ENCODE assay signal across 1 cellular context in genomic region chr9:35757527-35758275, GRCh38.
A peak's percentile ranks its signal among the peaks of the same experiment; 100 is the strongest.
TF ChIP-seq lines count a peak whose summit lies in the region.

No MANE protein-coding gene starts in this region.

TF ChIP-seq in HEK293, 187 proteins besides CTCF, POLR2A, EP300 and RAD21 (continued from another document):
- 0 out of 2 replicates have a peak, but pooled peaks have one; percentile 15 for TF ChIP-seq PRDM10 (tag by site-specific recombination; IDR thresholded peaks at IDR 0.05)
- no peak for TF ChIP-seq ZNF549 (tag by site-specific recombination; IDR thresholded peaks at IDR 0.05)
- TF ChIP-seq ZBTB44 (tag by site-specific recombination; IDR thresholded peaks at IDR 0.05), result no peak
- TF ChIP-seq ZNF600 (tag by site-specific recombination; IDR thresholded peaks at IDR 0.05), result peak; percentile 38; the same call in 1 of the 2 replicates
- TF ChIP-seq ZNF16 (tag by site-specific recombination; IDR thresholded peaks at IDR 0.05; ENCODE audit: low read depth), result no peak
- TF ChIP-seq ZNF449 (tag by site-specific recombination; IDR thresholded peaks at IDR 0.05), result no peak
- no peak for TF ChIP-seq ZNF184 (tag by site-specific recombination; IDR thresholded peaks at IDR 0.05)
- TF ChIP-seq ZNF48 (tag by site-specific recombination; IDR thresholded peaks at IDR 0.05), result no peak
- no peak for TF ChIP-seq ZFP69B (tag by site-specific recombination; IDR thresholded peaks at IDR 0.05)
- no peak for TF ChIP-seq ZNF692 (tag by site-specific recombination; IDR thresholded peaks at IDR 0.05)
- no peak for TF ChIP-seq ZNF473 (tag by site-specific recombination; IDR thresholded peaks at IDR 0.05)
- TF ChIP-seq SP3 (tag by site-specific recombination; IDR thresholded peaks at IDR 0.05), result no peak
- no peak for TF ChIP-seq ZBTB7A (tag by site-specific recombination; IDR thresholded peaks at IDR 0.05; ENCODE audit: low read depth)
- TF ChIP-seq ZNF558 (tag by site-specific recombination; IDR thresholded peaks at IDR 0.05), result no peak
- TF ChIP-seq ZNF571 (tag by site-specific recombination; IDR thresholded peaks at IDR 0.05), result no peak
- TF ChIP-seq ZNF514 (tag by site-specific recombination; IDR thresholded peaks at IDR 0.05), result no peak
- TF ChIP-seq ZNF548 (tag by site-specific recombination; IDR thresholded peaks at IDR 0.05), result no peak
- TF ChIP-seq ZBTB11 (tag by site-specific recombination; conservative IDR thresholded peaks at IDR 0.05; ENCODE audit: low read depth), result peak; percentile 22; the same call in 1 of the 2 replicates
- no peak for TF ChIP-seq ZEB2 (tag by site-specific recombination; IDR thresholded peaks at IDR 0.05)
- TF ChIP-seq ZNF341 (tag by site-specific recombination; IDR thresholded peaks at IDR 0.05; ENCODE audit: low read depth), result no peak
- TF ChIP-seq BCL11B (tag by site-specific recombination; IDR thresholded peaks at IDR 0.05; ENCODE audit: low read depth), result no peak
- no peak for TF ChIP-seq ZNF791 (tag by site-specific recombination; IDR thresholded peaks at IDR 0.05)
- TF ChIP-seq ZBTB20 (tag by site-specific recombination; IDR thresholded peaks at IDR 0.05), result 0 out of 2 replicates have a peak, but pooled peaks have one; percentile 24
- 0 out of 2 replicates have a peak, but pooled peaks have one; percentile 25 for TF ChIP-seq ZBTB21 (tag by site-specific recombination; IDR thresholded peaks at IDR 0.05)
- TF ChIP-seq ZNF629 (tag by site-specific recombination; IDR thresholded peaks at IDR 0.05), result peak; percentile 58
- no peak for TF ChIP-seq HOXC10 (CRISPR knock-in tag; IDR thresholded peaks at IDR 0.05)
